Comparison of ENCODE assay signal across 11 cellular contexts in the genomic region with DNA sequence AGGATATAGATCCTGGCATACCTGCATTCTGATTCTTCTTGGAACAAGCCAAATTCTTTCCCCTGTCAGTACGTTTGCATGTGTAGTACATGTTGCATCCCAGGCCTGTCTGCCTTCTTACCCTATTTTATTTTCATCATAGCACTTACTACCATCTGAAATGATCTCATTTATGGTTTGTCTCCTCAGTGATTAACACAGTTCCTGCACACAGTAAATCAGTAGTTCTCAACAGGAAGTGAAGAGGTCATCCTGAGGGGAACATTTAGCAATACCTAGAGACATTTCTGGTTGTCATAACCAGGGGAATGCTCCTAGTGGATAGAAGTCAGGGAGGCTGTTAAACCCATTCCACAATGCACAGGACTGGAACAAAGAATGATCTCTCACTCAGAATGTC. TPM values are rescaled to one million over a fixed set of nuclear protein-coding genes. Genes with fewer than 3 reads are reported as not detected.
DNase-seq lines count a peak whose midpoint lies in the region; ATAC-seq and TF ChIP-seq lines count a peak whose summit lies in the region.
"Had no signal": no experiment of that assay in that cellular context is flagged by ENCODE, and none has a peak within 500 bp of the region (broad histone marks: within the 10 kb centered on the region; RNA-seq: fewer than 3 reads in every experiment).

No MANE protein-coding gene starts in this region.

- H3K79me2 ChIP-seq in GM23248 (ENCODE audit: insufficient read depth), result no peaks in the 10 kb centered on the region

- BruUV-seq in A673 (replicated peaks; lab: Mats Ljungman, UMichigan), result no TSS peak

- no peak for ATAC-seq in HG03159 (IDR thresholded peaks at IDR 0.05; ENCODE audit: unreplicated experiment)
- ATAC-seq in HG02642 (IDR thresholded peaks at IDR 0.05; ENCODE audit: poor library complexity, unreplicated experiment), result no peak

- no peaks in the 10 kb centered on the region for H3K27me3 ChIP-seq in A673 (replicated peaks; ENCODE audit: insufficient read depth, low read depth, low read length, poor library complexity)
- no peaks in the 10 kb centered on the region for H3K27me3 ChIP-seq in GM23248 (replicated peaks; ENCODE audit: insufficient read depth)
- H3K27me3 ChIP-seq in left ventricle myocardium inferior (ENCODE audit: low read depth), result no peaks in the 10 kb centered on the region

- POLR2A ChIA-PET in A673 (lab: Charles Lee; ENCODE audit: low non-redundant PET), result no interaction called here

- 10 to 15% methylated on average over 1 of the region's 1 CpG for WGBS in GM23248 (ENCODE audit: low coverage in 1 of 2, low lambda C conversion rate in 2 of 2, missing lambda C conversion rate in 2 of 2), 2 experiments

- no peak overlapping the region for H2AFZ ChIP-seq in GM23248

- intact Hi-C loops in A673 (cut with micrococcal nuclease; ENCODE audit: unreplicated experiment) (no loop called here), left ventricle myocardium inferior (cut with micrococcal nuclease) (no loop called here), posterior cingulate gyrus (cut with DNase I) (no loop called here)

- in situ Hi-C loops in GM23248 (cut with MboI), result no loop called here

- no peaks in the 10 kb centered on the region; the same call in 1 of the 2 replicates for H4K20me1 ChIP-seq in GM23248 (ENCODE audit: insufficient read depth)

- DNase-seq in A673 (ENCODE audit: low spot score) (peak; percentile 12), GM23248 (peak; percentile 90), SIG-M5 treated with dmso at 0.1 percent for 504 hours (lab: John Stamatoyannopoulos, UW; ENCODE audit: unreplicated experiment) (peak; percentile 67), left ventricle myocardium inferior (no peak), posterior cingulate gyrus (no peak)
- DNase-seq in activated effector memory CD4-positive, alpha-beta T cell treated with anti-CD3 and anti-CD28 coated beads, Interleukin-2, amount 50 U/mL, for 16 hours, result no peak
- DNase-seq: Caco-2, T-helper 2 cell had no signal

- CTCF ChIA-PET in A673 (lab: Charles Lee), result no interaction called here

- no peak overlapping the region for H3K9ac ChIP-seq in GM23248

- no peaks in the 10 kb centered on the region for H3K9me2 ChIP-seq in GM23248 (ENCODE audit: insufficient read depth)

- H3K4me3 ChIP-seq in A673 (ENCODE audit: low read depth, low read length, poor library complexity, severe bottlenecking) (no peak overlapping the region), GM23248 (no peak overlapping the region), left ventricle myocardium inferior (no peak overlapping the region)

- H3F3A ChIP-seq in GM23248 (ENCODE audit: insufficient read depth), result peaks cover 28% of the 10 kb centered on the region

- H3K4me2 ChIP-seq in GM23248 (ENCODE audit: unreplicated experiment), result peak overlapping the region; percentile 20

- TF ChIP-seq CTCF in A673 (conservative IDR thresholded peaks at IDR 0.05; ENCODE audit: low read depth, low read length) (no peak), left ventricle myocardium inferior (IDR thresholded peaks at IDR 0.05; ENCODE audit: borderline replicate concordance) (no peak)

- H3K4me1 ChIP-seq in A673 (ENCODE audit: insufficient read depth, low read length, poor library complexity, severe bottlenecking) (no peaks in the 10 kb centered on the region), GM23248 (ENCODE audit: insufficient read depth) (peaks cover 14% of the 10 kb centered on the region), left ventricle myocardium inferior (peaks cover 15% of the 10 kb centered on the region)
- H3K4me1 ChIP-seq: Caco-2 had no signal

- H3K36me3 ChIP-seq in A673 (ENCODE audit: insufficient read depth, low read length, poor library complexity, severe bottlenecking) (no peaks in the 10 kb centered on the region), GM23248 (ENCODE audit: low read depth) (no peaks in the 10 kb centered on the region), left ventricle myocardium inferior (peaks cover 38% of the 10 kb centered on the region)

- H3K27ac ChIP-seq in A673 (ENCODE audit: low read depth, low read length, poor library complexity, severe bottlenecking) (no peak overlapping the region), GM23248 (peak overlapping the region; percentile 38; the same call in 1 of the 2 replicates), left ventricle myocardium inferior (replicated peaks) (peak overlapping the region; percentile 17)

- H3K9me3 ChIP-seq in A673 (ENCODE audit: low read depth, low read length, poor library complexity, severe bottlenecking) (no peaks in the 10 kb centered on the region), GM23248 (ENCODE audit: low read depth) (no peaks in the 10 kb centered on the region), left ventricle myocardium inferior (replicated peaks) (peaks cover 4% of the 10 kb centered on the region)
- H3K9me3 ChIP-seq: Caco-2 had no signal

RNA-seq across cellular contexts. Expression of gene SLC26A4, which starts 38.2 kb away (rescaled TPM):
- total RNA-seq in A673 (2021), result 0.33 TPM in 1 of 2 replicates, not detected in the other
- total RNA-seq in GM23248 (2014; rRNA removed; shearing (Covaris generic)), result 0.25 and 0.43 TPM in 2 replicates
- 0.10 and 0.24 TPM in 2 replicates for polyA plus RNA-seq in GM23248 (2016; fragmentation: Nextera tagmentation; extraction: Ambion mirVana)
- 0.41 TPM for total RNA-seq in left ventricle myocardium inferior
- total RNA-seq: Caco-2 had no signal
- polyA plus RNA-seq: neural cell had no signal

RNA-seq across cellular contexts. Expression of gene BCAP29, which starts 42.4 kb away (rescaled TPM):
- total RNA-seq in A673 (2021), result 30.3 and 32.0 TPM in 2 replicates
- total RNA-seq in GM23248 (2014; rRNA removed; shearing (Covaris generic)), result 138 and 222 TPM in 2 replicates
- polyA plus RNA-seq in GM23248 (2016; fragmentation: Nextera tagmentation; extraction: Ambion mirVana), result 106 and 115 TPM in 2 replicates
- total RNA-seq in left ventricle myocardium inferior, result 91.0 TPM

RNA-seq across cellular contexts. Expression of gene DUS4L, which starts 58.7 kb away (rescaled TPM):
- total RNA-seq in A673 (2021), result 12.6 and 14.4 TPM in 2 replicates
- 2.5 and 7.6 TPM in 2 replicates for total RNA-seq in GM23248 (2014; rRNA removed; shearing (Covaris generic))
- polyA plus RNA-seq in GM23248 (2016; fragmentation: Nextera tagmentation; extraction: Ambion mirVana), result 3.2 and 4.2 TPM in 2 replicates
- total RNA-seq in left ventricle myocardium inferior, result 8.0 TPM

RNA-seq across cellular contexts. Expression of gene COG5, which starts 58.7 kb away (rescaled TPM):
- 32.2 and 34.1 TPM in 2 replicates for total RNA-seq in A673 (2021)
- total RNA-seq in GM23248 (2014; rRNA removed; shearing (Covaris generic)), result 26.0 and 53.6 TPM in 2 replicates
- polyA plus RNA-seq in GM23248 (2016; fragmentation: Nextera tagmentation; extraction: Ambion mirVana), result 20.7 and 22.9 TPM in 2 replicates
- total RNA-seq in left ventricle myocardium inferior, result 40.8 TPM

Comparison
In these comparisons a context has a peak if more than half of its experiments do, and no peak if none do; other contexts are left out.
1. DNase-seq: peak in A673 (single experiment), GM23248 (single experiment) and SIG-M5 treated with dmso at 0.1 percent for 504 hours (single experiment); none in left ventricle myocardium inferior (single experiment), posterior cingulate gyrus (0 of 10) and activated effector memory CD4-positive, alpha-beta T cell treated with anti-CD3 and anti-CD28 coated beads, Interleukin-2, amount 50 U/mL, for 16 hours (single experiment).